1 cellular context compared by ENCODE assay signal in the genomic region with DNA sequence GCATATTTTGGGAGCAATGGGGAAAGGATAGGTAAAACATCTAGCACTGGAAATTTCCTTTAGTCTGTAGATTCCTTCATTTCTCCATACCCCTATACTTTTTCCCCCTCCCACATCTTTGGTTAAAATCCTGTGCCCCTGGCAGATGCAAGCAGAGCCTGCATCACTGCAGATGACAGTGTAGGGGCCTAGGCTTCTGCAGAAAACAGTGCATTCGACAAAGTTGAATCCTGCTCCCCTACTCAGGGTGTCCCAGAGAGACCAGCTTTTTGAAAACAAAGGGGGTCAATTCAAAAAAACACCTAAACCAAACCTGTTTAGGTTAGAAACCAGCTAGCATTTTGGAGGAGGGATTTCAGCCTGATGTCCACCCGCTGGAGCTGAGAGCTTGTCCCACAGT.
TF ChIP-seq lines count a peak whose summit lies in the region.

No MANE protein-coding gene starts in this region.

TF ChIP-seq in HEK293T, 16 proteins besides CTCF, POLR2A, EP300 and RAD21 (continued from another document):
- TF ChIP-seq ZNF384 (IDR thresholded peaks at IDR 0.05) (no peak), TARDBP (IDR thresholded peaks at IDR 0.05) (no peak), FOXK2 (IDR thresholded peaks at IDR 0.05) (no peak), L3MBTL2 (conservative IDR thresholded peaks at IDR 0.05) (no peak), SUZ12 (IDR thresholded peaks at IDR 0.05) (no peak), SP1 (IDR thresholded peaks at IDR 0.05) (no peak), NFRKB (IDR thresholded peaks at IDR 0.05) (no peak), HDGF (IDR thresholded peaks at IDR 0.05; ENCODE audit: borderline replicate concordance) (no peak), LEF1 (IDR thresholded peaks at IDR 0.05; ENCODE audit: borderline replicate concordance) (no peak), FOXM1 (IDR thresholded peaks at IDR 0.05; ENCODE audit: borderline replicate concordance) (no peak), CTBP1 (IDR thresholded peaks at IDR 0.05; ENCODE audit: borderline replicate concordance) (no peak), PKNOX1 (IDR thresholded peaks at IDR 0.05) (no peak)
